In the genomic region with DNA sequence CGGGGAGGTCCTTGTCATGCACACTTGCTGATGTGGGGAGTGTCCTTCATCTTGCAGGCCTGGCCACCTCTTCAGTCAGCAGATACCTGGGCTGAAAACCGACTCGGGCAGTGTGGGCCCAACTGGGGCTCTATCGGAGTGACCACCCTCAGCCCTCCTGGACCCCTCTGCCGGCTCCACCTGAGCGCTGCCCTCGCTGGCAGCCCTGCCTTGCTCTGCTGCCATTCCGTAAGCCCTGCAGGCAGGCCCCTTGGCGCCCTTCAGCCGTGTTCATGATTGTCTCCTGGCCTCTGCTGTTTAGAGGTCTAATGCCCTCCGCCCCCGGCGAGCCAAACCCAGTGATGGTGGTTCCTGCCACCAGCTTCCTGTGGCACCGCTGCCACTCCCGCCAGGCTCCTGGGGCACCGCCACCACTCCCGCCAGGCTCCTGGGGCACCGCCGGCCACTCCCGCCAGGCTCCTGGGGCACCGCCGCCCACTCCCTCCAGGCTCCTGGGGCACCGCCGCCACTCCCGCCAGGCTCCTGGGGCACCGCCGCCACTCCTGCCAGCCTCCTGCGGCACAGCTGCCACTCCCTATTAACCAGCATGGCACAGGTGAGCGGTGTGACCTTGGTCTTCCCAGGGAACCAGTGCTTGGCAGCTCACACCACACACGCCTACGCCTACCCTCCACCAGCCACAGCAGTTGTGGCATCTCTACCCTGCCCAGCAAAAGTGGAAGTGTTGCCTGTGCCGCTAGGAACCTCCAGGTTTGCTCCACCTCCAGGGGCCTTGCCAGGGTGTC, we compare ENCODE assay signal across 18 cellular contexts. TPM values are rescaled to one million over a fixed set of nuclear protein-coding genes. Genes with fewer than 3 reads are reported as not detected.
DNase-seq lines count a peak whose midpoint lies in the region; ATAC-seq and TF ChIP-seq lines count a peak whose summit lies in the region.
"Had no signal": no experiment of that assay in that cellular context is flagged by ENCODE, and none has a peak within 500 bp of the region (broad histone marks: within the 10 kb centered on the region; RNA-seq: fewer than 3 reads in every experiment).

No MANE protein-coding gene starts in this region.

- TF ChIP-seq CTCF in sigmoid colon (IDR thresholded peaks at IDR 0.05): no peak

- H3K36me3 ChIP-seq in sigmoid colon: peaks cover 0 to 24% (median 14%) of the 10 kb centered on the region in 4 donors
- H3K36me3 ChIP-seq: prostate gland had no signal

- H3K27ac ChIP-seq in right cardiac atrium (ENCODE audit: low read length) (no peak overlapping the region), sigmoid colon (no peak overlapping the region)
- H3K27ac ChIP-seq: A549, C4-2B, epithelial cell of prostate, gastroesophageal sphincter, prostate gland had no signal

- H3K4me3 Mint-ChIP-seq in stimulated activated naive CD8-positive, alpha-beta T cell treated with anti-CD3 and anti-CD28 coated beads, Interleukin-15, amount 100 ng/mL, for 72 hours: no peak overlapping the region
- H3K4me3 Mint-ChIP-seq: brain; naive thymus-derived CD4-positive, alpha-beta T cell had no signal

- no peak for TF ChIP-seq EP300 in sigmoid colon (IDR thresholded peaks at IDR 0.05)

- intact Hi-C loops in right cardiac atrium (cut with DNase I) (no loop called here), sigmoid colon (cut with DNase I) (no loop called here)

- no peaks in the 10 kb centered on the region for H3K27me3 Mint-ChIP-seq in stimulated activated naive CD8-positive, alpha-beta T cell treated with anti-CD3 and anti-CD28 coated beads, Interleukin-15, amount 100 ng/mL, for 72 hours
- H3K27me3 Mint-ChIP-seq: brain; naive thymus-derived CD4-positive, alpha-beta T cell had no signal

- H3K27me3 ChIP-seq in right cardiac atrium (ENCODE audit: control insufficient read depth, insufficient read depth) (no peaks in the 10 kb centered on the region), sigmoid colon (no peaks in the 10 kb centered on the region)
- H3K27me3 ChIP-seq: gastroesophageal sphincter, stomach had no signal

- 92% methylated on average over 32 of the region's 32 CpGs for WGBS in right cardiac atrium
- WGBS in sigmoid colon, 2 donors: 87 to 90% methylated on average over 32 of the region's 32 CpGs

- H3K4me1 ChIP-seq in right cardiac atrium (ENCODE audit: control insufficient read depth, insufficient read depth, low read length): no peaks in the 10 kb centered on the region
- H3K4me1 ChIP-seq in sigmoid colon: peaks cover 0 to 14% (median 4%) of the 10 kb centered on the region in 4 donors
- H3K4me1 ChIP-seq: prostate gland had no signal

- H3K9me3 Mint-ChIP-seq in stimulated activated naive CD8-positive, alpha-beta T cell treated with anti-CD3 and anti-CD28 coated beads, Interleukin-15, amount 100 ng/mL, for 72 hours: no peaks in the 10 kb centered on the region
- H3K9me3 Mint-ChIP-seq: brain; naive thymus-derived CD4-positive, alpha-beta T cell had no signal

- H3K4me3 ChIP-seq in right cardiac atrium (ENCODE audit: low read length): no peak overlapping the region
- no peak overlapping the region for H3K4me3 ChIP-seq in sigmoid colon
- H3K4me3 ChIP-seq: A549, gastroesophageal sphincter, lung, prostate gland, stomach had no signal

- no peaks in the 10 kb centered on the region for H3K4me1 Mint-ChIP-seq in stimulated activated naive CD8-positive, alpha-beta T cell treated with anti-CD3 and anti-CD28 coated beads, Interleukin-15, amount 100 ng/mL, for 72 hours

- peak; percentile 53 for DNase-seq in activated effector memory CD4-positive, alpha-beta T cell treated with anti-CD3 and anti-CD28 coated beads, Interleukin-2, amount 50 U/mL, for 16 hours
- no peak for DNase-seq in activated effector memory CD4-positive, alpha-beta T cell treated with Interleukin-2 at 50 U/mL for 16 hours
- DNase-seq in right cardiac atrium (peak in 2 of 3 donors; percentile 45 to 58), sigmoid colon (peak; percentile 48)
- no peak for DNase-seq in stimulated activated naive CD8-positive, alpha-beta T cell treated with anti-CD3 and anti-CD28 coated beads, Interleukin-15, amount 100 ng/mL, for 72 hours
- DNase-seq: dermis blood vessel endothelial cell, NCI-H1694, NCI-H345, stomach had no signal

- H3K9me3 ChIP-seq in right cardiac atrium (ENCODE audit: control insufficient read depth, low read length): no peaks in the 10 kb centered on the region
- H3K9me3 ChIP-seq in sigmoid colon: no peaks in the 10 kb centered on the region
- H3K9me3 ChIP-seq: A549, gastroesophageal sphincter, prostate gland, stomach had no signal

- TF ChIP-seq POLR2A in sigmoid colon (IDR thresholded peaks at IDR 0.05): no peak

- ATAC-seq in right cardiac atrium (no peak), HG02759 (IDR thresholded peaks at IDR 0.05; ENCODE audit: unreplicated experiment) (no peak)
- ATAC-seq in stimulated activated naive CD8-positive, alpha-beta T cell treated with anti-CD3 and anti-CD28 coated beads, Interleukin-15, amount 100 ng/mL, for 72 hours: no peak
- ATAC-seq: A549; gastroesophageal sphincter; naive thymus-derived CD4-positive, alpha-beta T cell had no signal

- peak overlapping the region in 1 of 2 donors; percentile 60 for H3K27ac Mint-ChIP-seq in stimulated activated naive CD8-positive, alpha-beta T cell treated with anti-CD3 and anti-CD28 coated beads, Interleukin-15, amount 100 ng/mL, for 72 hours

RNA-seq across cellular contexts. Expression of gene CAPN10, which starts 15.9 kb away (rescaled TPM):
- 10 to 100 TPM; 21.2 to 44.3 (median 36.2) TPM for total RNA-seq in right cardiac atrium
- 40.1 TPM for polyA plus RNA-seq in right cardiac atrium
- 10 to 100 TPM; 10.5 to 27.7 (median 16.3) TPM for total RNA-seq in sigmoid colon
- 10 to 100 TPM; 11.4 to 33.0 (median 16.4) TPM for polyA plus RNA-seq in sigmoid colon

RNA-seq across cellular contexts. Expression of gene GPR35, which starts 22.8 kb away (rescaled TPM):
- total RNA-seq in right cardiac atrium (1 to 10 TPM in 2 of 4 donors, under 1 TPM in 2; 0.53 to 1.4 (median 1.0) TPM), sigmoid colon (1 to 10 TPM; 1.3 to 7.8 (median 3.5) TPM)
- polyA plus RNA-seq in right cardiac atrium (0.84 TPM), sigmoid colon (10 to 100 TPM; 28.2 to 76.6 (median 33.0) TPM)

RNA-seq across cellular contexts. Expression of gene RNPEPL1, which starts 34.2 kb away (rescaled TPM):
- 10 to 100 TPM; 40.4 to 61.6 (median 58.0) TPM for total RNA-seq in right cardiac atrium
- polyA plus RNA-seq in right cardiac atrium: 108 TPM
- total RNA-seq in sigmoid colon: 10 to 100 TPM; 23.1 to 87.8 (median 28.4) TPM
- polyA plus RNA-seq in sigmoid colon: 100 to 1,000 TPM in 2 of 3 donors, 10 to 100 TPM in 1; 64.3 to 136 (median 102) TPM

RNA-seq across cellular contexts. Expression of gene DUSP28, which starts 42.3 kb away (rescaled TPM):
- total RNA-seq in right cardiac atrium (10 to 100 TPM in 3 of 4 donors, 1 to 10 TPM in 1; 9.6 to 14.9 (median 11.7) TPM), sigmoid colon (10 to 100 TPM in 1 of 4 donors, 1 to 10 TPM in 3; 4.6 to 10.2 (median 7.6) TPM)
- polyA plus RNA-seq in right cardiac atrium (10.9 TPM), sigmoid colon (1 to 10 TPM; 5.0 to 5.4 (median 5.1) TPM)

RNA-seq across cellular contexts. Expression of gene ANKMY1, which starts 44.7 kb away (rescaled TPM):
- total RNA-seq in right cardiac atrium: 1 to 10 TPM; 7.3 to 8.0 (median 7.6) TPM
- 3.5 TPM for polyA plus RNA-seq in right cardiac atrium
- total RNA-seq in sigmoid colon: 10 to 100 TPM in 2 of 4 donors, 1 to 10 TPM in 2; 6.7 to 14.0 (median 9.6) TPM
- 1 to 10 TPM; 3.6 to 9.4 (median 3.9) TPM for polyA plus RNA-seq in sigmoid colon

Comparison
In these comparisons a context has a peak if more than half of its experiments do, and no peak if none do; other contexts are left out.
1. DNase-seq: peak in activated effector memory CD4-positive, alpha-beta T cell treated with anti-CD3 and anti-CD28 coated beads, Interleukin-2, amount 50 U/mL, for 16 hours (single experiment), right cardiac atrium (2 of 3) and sigmoid colon (single experiment); none in activated effector memory CD4-positive, alpha-beta T cell treated with Interleukin-2 at 50 U/mL for 16 hours (single experiment) and stimulated activated naive CD8-positive, alpha-beta T cell treated with anti-CD3 and anti-CD28 coated beads, Interleukin-15, amount 100 ng/mL, for 72 hours (0 of 2).